In genomic region chr5:175889910-175890684, GRCh38 we compare ENCODE assay signal across 1 cellular context.
A peak's percentile ranks its signal among the peaks of the same experiment; 100 is the strongest.
TF ChIP-seq lines count a peak whose summit lies in the region.

No MANE protein-coding gene starts in this region.

TF ChIP-seq in SK-N-SH, 30 proteins besides CTCF, POLR2A, EP300 and RAD21 (continued from another document):
- TF ChIP-seq ZBTB33 (IDR thresholded peaks at IDR 0.05; ENCODE audit: borderline replicate concordance, low read depth) (no peak), RCOR1 (IDR thresholded peaks at IDR 0.05; ENCODE audit: low read length) (peak; percentile 22; the same call in 1 of the 2 replicates), GATA2 (CRISPR knock-in tag; IDR thresholded peaks at IDR 0.05) (peak; percentile 78)
